ENCODE assay signal across 8 cellular contexts in genomic region chr1:18923721-18924610, GRCh38. TPM values are rescaled to one million over a fixed set of nuclear protein-coding genes. Genes with fewer than 3 reads are reported as not detected.
DNase-seq lines count a peak whose midpoint lies in the region; ATAC-seq and TF ChIP-seq lines count a peak whose summit lies in the region.

No MANE protein-coding gene starts in this region.

- ATAC-seq in HG03571 (IDR thresholded peaks at IDR 0.05; ENCODE audit: unreplicated experiment): no peak

- H3K4me1 ChIP-seq in ascending aorta (peaks cover 43 to 65% of the 10 kb centered on the region in 2 donors), mesodermal cell (ENCODE audit: control insufficient read depth, insufficient read depth, low read length, poor library complexity, severe bottlenecking) (peaks cover 68% of the 10 kb centered on the region)

- H3K9me3 ChIP-seq in ascending aorta (no peaks in the 10 kb centered on the region), mesodermal cell (ENCODE audit: control insufficient read depth, low read length) (no peaks in the 10 kb centered on the region)

- no peaks in the 10 kb centered on the region for H3K27me3 ChIP-seq in ascending aorta

- H3K36me3 ChIP-seq in ascending aorta (peaks cover 14 to 19% of the 10 kb centered on the region in 2 donors), mesodermal cell (ENCODE audit: control insufficient read depth, insufficient read depth, low read length) (peaks cover 15% of the 10 kb centered on the region)

- DNase-seq in AG08395 (ENCODE audit: low spot score): peak; percentile 54
- peak; percentile 65 for DNase-seq in M059J (ENCODE audit: low read depth)
- DNase-seq in ascending aorta (ENCODE audit: low spot score in 2 of 2): no peak
- DNase-seq in effector CD8-positive, alpha-beta T cell (lab: John Stamatoyannopoulos, UW): no peak
- DNase-seq in NCI-H446 (lab: John Stamatoyannopoulos, UW): no peak
- no peak for DNase-seq in activated CD4-positive, CD25-positive, alpha-beta regulatory T cell (lab: John Stamatoyannopoulos, UW)

- WGBS in mesodermal cell (ENCODE audit: insufficient coverage in 2 of 2), 2 experiments: 74 to 82% methylated on average over 12 to 20 of the region's 21 CpGs

- intact Hi-C loops in ascending aorta (cut with DNase I): loop anchor here (2.0 to 10.0 kb wide), 3 partner anchors 87 to 391 kb away; partner anchors contain the start of genes AKR7A2 and SLC66A1

- TF ChIP-seq CTCF in ascending aorta (IDR thresholded peaks at IDR 0.05): no peak

- H3K27ac ChIP-seq in ascending aorta (peak overlapping the region; percentile 95 to 97), mesodermal cell (ENCODE audit: low read depth, low read length, severe bottlenecking) (peak overlapping the region; percentile 89)

- H3K4me3 ChIP-seq in ascending aorta (peak overlapping the region in 1 of 2 donors; percentile 54), mesodermal cell (ENCODE audit: extremely low read depth, insufficient read depth, low read length, poor library complexity, severe bottlenecking) (no peak overlapping the region)

RNA-seq across cellular contexts. Expression of gene ALDH4A1, which starts 21.6 kb away (rescaled TPM):
- total RNA-seq in M059J (2014; rRNA removed; shearing (Covaris generic)): 5.8 and 14.8 TPM in 2 replicates
- 16.6 TPM for total RNA-seq in ascending aorta
- polyA plus RNA-seq in mesodermal cell (2013, experiment 1 of 2): 13.2 TPM
- polyA plus RNA-seq in mesodermal cell (2013, experiment 2 of 2): 12.6 TPM

RNA-seq across cellular contexts. Expression of gene IFFO2, which starts 32.5 kb away (rescaled TPM):
- 6.7 and 13.2 TPM in 2 replicates for total RNA-seq in M059J (2014; rRNA removed; shearing (Covaris generic))
- total RNA-seq in ascending aorta: 131 TPM
- polyA plus RNA-seq in mesodermal cell (2013, experiment 1 of 2): 17.6 TPM
- 11.7 TPM for polyA plus RNA-seq in mesodermal cell (2013, experiment 2 of 2)

Comparison
In these comparisons a context has a peak if more than half of its experiments do, and no peak if none do; other contexts are left out.
1. DNase-seq: peak in AG08395 (single experiment) and M059J (single experiment); none in ascending aorta (0 of 2), effector CD8-positive, alpha-beta T cell (single experiment), NCI-H446 (0 of 2) and activated CD4-positive, CD25-positive, alpha-beta regulatory T cell (0 of 4).